Comparison of ENCODE assay signal across 8 cellular contexts in genomic region chr2:73386342-73386868, GRCh38. TPM values are rescaled to one million over a fixed set of nuclear protein-coding genes. Genes with fewer than 3 reads are reported as not detected.
DNase-seq lines count a peak whose midpoint lies in the region; ATAC-seq, FAIRE-seq and TF ChIP-seq lines count a peak whose summit lies in the region.

No MANE protein-coding gene starts in this region.

- H3K27me3 Mint-ChIP-seq in activated naive CD8-positive, alpha-beta T cell treated with anti-CD3 and anti-CD28 coated beads for 36 hours: no peaks in the 10 kb centered on the region

- H3K27me3 ChIP-seq in iPS-20b (ENCODE audit: insufficient read depth, low read length): peaks cover 31% of the 10 kb centered on the region
- no peaks in the 10 kb centered on the region for H3K27me3 ChIP-seq in stomach smooth muscle (ENCODE audit: control insufficient read depth in 1 of 2, insufficient read depth in 2 of 2, low read length in 2 of 2)

- peak overlapping the region; percentile 78 for H3K27ac ChIP-seq in iPS-20b (ENCODE audit: low read length)
- H3K27ac ChIP-seq in stomach smooth muscle (ENCODE audit: low read length): peak overlapping the region; percentile 76

- H3K27ac Mint-ChIP-seq in activated naive CD8-positive, alpha-beta T cell treated with anti-CD3 and anti-CD28 coated beads for 36 hours: peak overlapping the region; percentile 88

- H3K4me1 ChIP-seq in iPS-20b (ENCODE audit: insufficient read depth, low read length) (no peaks in the 10 kb centered on the region), stomach smooth muscle (ENCODE audit: control insufficient read depth, insufficient read depth, low read length) (peaks cover 13% of the 10 kb centered on the region)

- H3K4me1 Mint-ChIP-seq in activated naive CD8-positive, alpha-beta T cell treated with anti-CD3 and anti-CD28 coated beads for 36 hours: peaks cover 28% of the 10 kb centered on the region

- peak overlapping the region; percentile 86 for H3K4me3 ChIP-seq in iPS-20b (ENCODE audit: low read length)
- H3K4me3 ChIP-seq in stomach smooth muscle (ENCODE audit: low read length in 2 of 2): peak overlapping the region; percentile 92 to 93

- H3K9me3 ChIP-seq in iPS-20b (ENCODE audit: insufficient read depth, low read depth, low read length) (no peaks in the 10 kb centered on the region), stomach smooth muscle (ENCODE audit: control insufficient read depth in 2 of 2, low read length in 2 of 2) (no peaks in the 10 kb centered on the region)

- no peak; the same call in 1 of the 2 replicates for TF ChIP-seq POLR2A in GM12892 (IDR thresholded peaks at IDR 0.05; ENCODE audit: low read depth, low read length)

- FAIRE-seq in GM12892 (lab: Jason Lieb, UNC): no peak

- H3K9me3 Mint-ChIP-seq in activated naive CD8-positive, alpha-beta T cell treated with anti-CD3 and anti-CD28 coated beads for 36 hours: no peaks in the 10 kb centered on the region

- H3K36me3 Mint-ChIP-seq in activated naive CD8-positive, alpha-beta T cell treated with anti-CD3 and anti-CD28 coated beads for 36 hours: peaks cover 19% of the 10 kb centered on the region

- H3K36me3 ChIP-seq in iPS-20b (ENCODE audit: insufficient read depth, low read depth, low read length) (no peaks in the 10 kb centered on the region), stomach smooth muscle (ENCODE audit: control insufficient read depth in 2 of 2, insufficient read depth in 2 of 2, low read length in 2 of 2) (no peaks in the 10 kb centered on the region)

- H3K9ac ChIP-seq in iPS-20b (ENCODE audit: low read depth, low read length) (peak overlapping the region; percentile 90; the same call in 1 of the 2 replicates), stomach smooth muscle (ENCODE audit: low read length in 2 of 2) (peak overlapping the region; percentile 78 to 94)

- peak overlapping the region; percentile 94 for H3K4me3 Mint-ChIP-seq in activated naive CD8-positive, alpha-beta T cell treated with anti-CD3 and anti-CD28 coated beads for 36 hours

- peak; percentile 10 for DNase-seq in 8988T
- DNase-seq in activated naive CD8-positive, alpha-beta T cell treated with anti-CD3 and anti-CD28 coated beads for 36 hours: no peak
- DNase-seq in GM12892 (ENCODE audit: insufficient read length): no peak
- DNase-seq in RPMI8226: no peak

- ATAC-seq in GM18868 (IDR thresholded peaks at IDR 0.05; ENCODE audit: unreplicated experiment) (peak; percentile 4), HG03175 (IDR thresholded peaks at IDR 0.05; ENCODE audit: unreplicated experiment) (peak; percentile 20)

RNA-seq across cellular contexts. Expression of gene ALMS1, which starts 0.8 kb away (rescaled TPM):
- 10 to 100 TPM; 18.3 to 23.5 TPM for total RNA-seq in activated naive CD8-positive, alpha-beta T cell treated with anti-CD3 and anti-CD28 coated beads for 36 hours
- 5.5 TPM for polyA plus RNA-seq in GM12892 (2012; ENCODE audit: missing spikeins)
